In the genomic region with DNA sequence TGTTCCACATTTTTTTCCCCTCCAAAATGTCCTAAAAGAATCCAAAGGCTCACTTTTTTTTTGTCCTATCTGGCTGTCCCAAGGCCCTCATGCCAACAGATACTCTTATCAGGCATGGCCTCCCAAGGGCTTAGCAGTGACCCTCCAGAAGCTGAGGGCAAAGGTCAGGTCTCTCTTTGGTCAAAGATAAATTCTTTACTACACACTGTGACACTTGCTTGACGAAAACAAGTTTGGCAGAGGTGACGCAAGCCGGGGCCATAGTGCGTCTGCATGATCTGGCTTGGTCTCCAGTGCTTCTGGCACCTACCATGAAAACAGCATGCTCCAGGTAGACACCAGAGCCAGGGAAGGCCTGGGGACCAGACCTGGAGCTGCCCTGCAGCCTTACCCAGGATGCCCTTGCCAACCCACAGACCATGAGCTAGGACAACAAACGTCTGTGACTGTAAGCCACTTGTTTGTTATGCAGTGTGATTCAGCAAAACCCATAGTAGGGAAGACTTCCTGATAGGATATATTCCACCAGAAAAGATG, we compare ENCODE assay signal across 1 cellular context.
A peak's percentile ranks its signal among the peaks of the same experiment; 100 is the strongest.
TF ChIP-seq lines count a peak whose summit lies in the region.

No MANE protein-coding gene starts in this region.

TF ChIP-seq in HepG2, 621 proteins besides CTCF, POLR2A, EP300 and RAD21 (continued from another document and continues in another):
- TF ChIP-seq, protein P1, sequence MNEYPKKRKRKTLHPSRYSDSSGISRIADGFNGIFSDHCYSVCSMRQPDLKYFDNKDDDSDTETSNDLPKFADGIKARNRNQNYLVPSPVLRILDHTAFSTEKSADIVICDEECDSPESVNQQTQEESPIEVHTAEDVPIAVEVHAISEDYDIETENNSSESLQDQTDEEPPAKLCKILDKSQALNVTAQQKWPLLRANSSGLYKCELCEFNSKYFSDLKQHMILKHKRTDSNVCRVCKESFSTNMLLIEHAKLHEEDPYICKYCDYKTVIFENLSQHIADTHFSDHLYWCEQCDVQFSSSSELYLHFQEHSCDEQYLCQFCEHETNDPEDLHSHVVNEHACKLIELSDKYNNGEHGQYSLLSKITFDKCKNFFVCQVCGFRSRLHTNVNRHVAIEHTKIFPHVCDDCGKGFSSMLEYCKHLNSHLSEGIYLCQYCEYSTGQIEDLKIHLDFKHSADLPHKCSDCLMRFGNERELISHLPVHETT (CRISPR knock-in tag; conservative IDR thresholded peaks at IDR 0.05), result no peak
- TF ChIP-seq ZNF737 (CRISPR knock-in tag; IDR thresholded peaks at IDR 0.05; ENCODE audit: borderline replicate concordance) (0 out of 2 replicates have a peak, but pooled peaks have one; percentile 49), ATF7-NPFF (CRISPR knock-in tag; IDR thresholded peaks at IDR 0.05; ENCODE audit: low read depth) (no peak), PAX8 (CRISPR knock-in tag; IDR thresholded peaks at IDR 0.05; ENCODE audit: borderline replicate concordance) (no peak), ZNF768 (CRISPR knock-in tag; IDR thresholded peaks at IDR 0.05) (no peak), GATA4 (IDR thresholded peaks at IDR 0.05; ENCODE audit: borderline replicate concordance, low read depth) (no peak), ZNF782 (CRISPR knock-in tag; IDR thresholded peaks at IDR 0.05; ENCODE audit: borderline replicate concordance) (peak; percentile 65; the same call in 1 of the 2 replicates), ZNF780A (CRISPR knock-in tag; IDR thresholded peaks at IDR 0.05) (no peak), DNMT1 (CRISPR knock-in tag; IDR thresholded peaks at IDR 0.05) (no peak), TCF7 (IDR thresholded peaks at IDR 0.05; ENCODE audit: low read depth) (no peak), DPF2 (CRISPR knock-in tag; IDR thresholded peaks at IDR 0.05; ENCODE audit: borderline replicate concordance, low read depth) (0 out of 2 replicates have a peak, but pooled peaks have one; percentile 36), ZNF460 (CRISPR knock-in tag; IDR thresholded peaks at IDR 0.05; ENCODE audit: borderline replicate concordance) (no peak), ZNF652 (CRISPR knock-in tag; IDR thresholded peaks at IDR 0.05; ENCODE audit: borderline replicate concordance, low read depth) (no peak), ZNF138 (CRISPR knock-in tag; IDR thresholded peaks at IDR 0.05; ENCODE audit: low read depth) (no peak), THAP11 (CRISPR knock-in tag; IDR thresholded peaks at IDR 0.05) (0 out of 2 replicates have a peak, but pooled peaks have one; percentile 22), SMYD3 (CRISPR knock-in tag; IDR thresholded peaks at IDR 0.05) (no peak), ZMYM2 (CRISPR knock-in tag; IDR thresholded peaks at IDR 0.05) (0 out of 2 replicates have a peak, but pooled peaks have one; percentile 41), FOXK1 (CRISPR knock-in tag; IDR thresholded peaks at IDR 0.05; ENCODE audit: borderline replicate concordance, low read depth) (peak; percentile 32; the same call in 1 of the 2 replicates), NKX3-1 (CRISPR knock-in tag; IDR thresholded peaks at IDR 0.05) (no peak), ZNF543 (CRISPR knock-in tag; IDR thresholded peaks at IDR 0.05) (0 out of 2 replicates have a peak, but pooled peaks have one; percentile 64), PITX1 (CRISPR knock-in tag; IDR thresholded peaks at IDR 0.05) (peak; percentile 56; the same call in 1 of the 2 replicates), FOXA3 (CRISPR knock-in tag; IDR thresholded peaks at IDR 0.05) (peak; percentile 20; the same call in 1 of the 2 replicates), TRIM24 (CRISPR knock-in tag; IDR thresholded peaks at IDR 0.05) (no peak), ZNF337 (CRISPR knock-in tag; IDR thresholded peaks at IDR 0.05; ENCODE audit: borderline replicate concordance, low read depth) (no peak), ZNF709 (CRISPR knock-in tag; IDR thresholded peaks at IDR 0.05) (no peak), ZNF501 (CRISPR knock-in tag; IDR thresholded peaks at IDR 0.05) (no peak), SP2 (CRISPR knock-in tag; IDR thresholded peaks at IDR 0.05) (no peak), MTA1 (CRISPR knock-in tag; IDR thresholded peaks at IDR 0.05; ENCODE audit: borderline replicate concordance) (peak; percentile 64; the same call in 1 of the 2 replicates), SRSF9 (IDR thresholded peaks at IDR 0.05; ENCODE audit: borderline replicate concordance, insufficient read depth, low read depth, low read length, poor library complexity, severe bottlenecking) (no peak), FOXK2 (IDR thresholded peaks at IDR 0.05) (no peak), ETV6 (CRISPR knock-in tag; conservative IDR thresholded peaks at IDR 0.05) (no peak), TEAD3 (CRISPR knock-in tag; optimal IDR thresholded peaks at IDR 0.05; ENCODE audit: borderline replicate concordance) (peak; percentile 28), CENPX (CRISPR knock-in tag; IDR thresholded peaks at IDR 0.05) (no peak), SSRP1 (CRISPR knock-in tag; IDR thresholded peaks at IDR 0.05) (0 out of 2 replicates have a peak, but pooled peaks have one; percentile 30), MAF1 (CRISPR knock-in tag; IDR thresholded peaks at IDR 0.05; ENCODE audit: borderline replicate concordance) (no peak), ARHGAP35 (CRISPR knock-in tag; IDR thresholded peaks at IDR 0.05; ENCODE audit: borderline replicate concordance) (no peak)
- TF ChIP-seq, protein P2, sequence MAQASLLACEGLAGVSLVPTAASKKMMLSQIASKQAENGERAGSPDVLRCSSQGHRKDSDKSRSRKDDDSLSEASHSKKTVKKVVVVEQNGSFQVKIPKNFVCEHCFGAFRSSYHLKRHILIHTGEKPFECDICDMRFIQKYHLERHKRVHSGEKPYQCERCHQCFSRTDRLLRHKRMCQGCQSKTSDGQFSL (CRISPR knock-in tag; IDR thresholded peaks at IDR 0.05), result no peak
- TF ChIP-seq, protein P3, sequence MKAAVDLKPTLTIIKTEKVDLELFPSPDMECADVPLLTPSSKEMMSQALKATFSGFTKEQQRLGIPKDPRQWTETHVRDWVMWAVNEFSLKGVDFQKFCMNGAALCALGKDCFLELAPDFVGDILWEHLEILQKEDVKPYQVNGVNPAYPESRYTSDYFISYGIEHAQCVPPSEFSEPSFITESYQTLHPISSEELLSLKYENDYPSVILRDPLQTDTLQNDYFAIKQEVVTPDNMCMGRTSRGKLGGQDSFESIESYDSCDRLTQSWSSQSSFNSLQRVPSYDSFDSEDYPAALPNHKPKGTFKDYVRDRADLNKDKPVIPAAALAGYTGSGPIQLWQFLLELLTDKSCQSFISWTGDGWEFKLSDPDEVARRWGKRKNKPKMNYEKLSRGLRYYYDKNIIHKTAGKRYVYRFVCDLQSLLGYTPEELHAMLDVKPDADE (CRISPR knock-in tag; IDR thresholded peaks at IDR 0.05), result no peak
- TF ChIP-seq, protein P4, sequence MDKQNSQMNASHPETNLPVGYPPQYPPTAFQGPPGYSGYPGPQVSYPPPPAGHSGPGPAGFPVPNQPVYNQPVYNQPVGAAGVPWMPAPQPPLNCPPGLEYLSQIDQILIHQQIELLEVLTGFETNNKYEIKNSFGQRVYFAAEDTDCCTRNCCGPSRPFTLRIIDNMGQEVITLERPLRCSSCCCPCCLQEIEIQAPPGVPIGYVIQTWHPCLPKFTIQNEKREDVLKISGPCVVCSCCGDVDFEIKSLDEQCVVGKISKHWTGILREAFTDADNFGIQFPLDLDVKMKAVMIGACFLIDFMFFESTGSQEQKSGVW (CRISPR knock-in tag; IDR thresholded peaks at IDR 0.05; ENCODE audit: borderline replicate concordance), result no peak
- TF ChIP-seq, protein P5, sequence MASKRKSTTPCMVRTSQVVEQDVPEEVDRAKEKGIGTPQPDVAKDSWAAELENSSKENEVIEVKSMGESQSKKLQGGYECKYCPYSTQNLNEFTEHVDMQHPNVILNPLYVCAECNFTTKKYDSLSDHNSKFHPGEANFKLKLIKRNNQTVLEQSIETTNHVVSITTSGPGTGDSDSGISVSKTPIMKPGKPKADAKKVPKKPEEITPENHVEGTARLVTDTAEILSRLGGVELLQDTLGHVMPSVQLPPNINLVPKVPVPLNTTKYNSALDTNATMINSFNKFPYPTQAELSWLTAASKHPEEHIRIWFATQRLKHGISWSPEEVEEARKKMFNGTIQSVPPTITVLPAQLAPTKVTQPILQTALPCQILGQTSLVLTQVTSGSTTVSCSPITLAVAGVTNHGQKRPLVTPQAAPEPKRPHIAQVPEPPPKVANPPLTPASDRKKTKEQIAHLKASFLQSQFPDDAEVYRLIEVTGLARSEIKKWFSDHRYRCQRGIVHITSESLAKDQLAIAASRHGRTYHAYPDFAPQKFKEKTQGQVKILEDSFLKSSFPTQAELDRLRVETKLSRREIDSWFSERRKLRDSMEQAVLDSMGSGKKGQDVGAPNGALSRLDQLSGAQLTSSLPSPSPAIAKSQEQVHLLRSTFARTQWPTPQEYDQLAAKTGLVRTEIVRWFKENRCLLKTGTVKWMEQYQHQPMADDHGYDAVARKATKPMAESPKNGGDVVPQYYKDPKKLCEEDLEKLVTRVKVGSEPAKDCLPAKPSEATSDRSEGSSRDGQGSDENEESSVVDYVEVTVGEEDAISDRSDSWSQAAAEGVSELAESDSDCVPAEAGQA (IDR thresholded peaks at IDR 0.05; ENCODE audit: low read depth), result peak; percentile 62; the same call in 1 of the 2 replicates
- TF ChIP-seq, protein P5 (CRISPR knock-in tag; IDR thresholded peaks at IDR 0.05; ENCODE audit: borderline replicate concordance), result no peak
- TF ChIP-seq, protein P6, sequence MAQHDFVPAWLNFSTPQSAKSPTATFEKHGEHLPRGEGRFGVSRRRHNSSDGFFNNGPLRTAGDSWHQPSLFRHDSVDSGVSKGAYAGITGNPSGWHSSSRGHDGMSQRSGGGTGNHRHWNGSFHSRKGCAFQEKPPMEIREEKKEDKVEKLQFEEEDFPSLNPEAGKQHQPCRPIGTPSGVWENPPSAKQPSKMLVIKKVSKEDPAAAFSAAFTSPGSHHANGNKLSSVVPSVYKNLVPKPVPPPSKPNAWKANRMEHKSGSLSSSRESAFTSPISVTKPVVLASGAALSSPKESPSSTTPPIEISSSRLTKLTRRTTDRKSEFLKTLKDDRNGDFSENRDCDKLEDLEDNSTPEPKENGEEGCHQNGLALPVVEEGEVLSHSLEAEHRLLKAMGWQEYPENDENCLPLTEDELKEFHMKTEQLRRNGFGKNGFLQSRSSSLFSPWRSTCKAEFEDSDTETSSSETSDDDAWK (CRISPR knock-in tag; IDR thresholded peaks at IDR 0.05), result no peak
- TF ChIP-seq, protein P7, sequence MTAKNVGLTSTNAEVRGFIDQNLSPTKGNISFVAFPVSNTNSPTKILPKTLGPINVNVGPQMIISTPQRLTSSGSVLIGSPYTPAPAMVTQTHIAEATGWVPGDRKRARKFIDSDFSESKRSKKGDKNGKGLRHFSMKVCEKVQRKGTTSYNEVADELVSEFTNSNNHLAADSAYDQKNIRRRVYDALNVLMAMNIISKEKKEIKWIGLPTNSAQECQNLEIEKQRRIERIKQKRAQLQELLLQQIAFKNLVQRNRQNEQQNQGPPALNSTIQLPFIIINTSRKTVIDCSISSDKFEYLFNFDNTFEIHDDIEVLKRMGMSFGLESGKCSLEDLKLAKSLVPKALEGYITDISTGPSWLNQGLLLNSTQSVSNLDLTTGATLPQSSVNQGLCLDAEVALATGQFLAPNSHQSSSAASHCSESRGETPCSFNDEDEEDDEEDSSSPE (CRISPR knock-in tag; IDR thresholded peaks at IDR 0.05), result 0 out of 2 replicates have a peak, but pooled peaks have one; percentile 14
- TF ChIP-seq, protein P8, sequence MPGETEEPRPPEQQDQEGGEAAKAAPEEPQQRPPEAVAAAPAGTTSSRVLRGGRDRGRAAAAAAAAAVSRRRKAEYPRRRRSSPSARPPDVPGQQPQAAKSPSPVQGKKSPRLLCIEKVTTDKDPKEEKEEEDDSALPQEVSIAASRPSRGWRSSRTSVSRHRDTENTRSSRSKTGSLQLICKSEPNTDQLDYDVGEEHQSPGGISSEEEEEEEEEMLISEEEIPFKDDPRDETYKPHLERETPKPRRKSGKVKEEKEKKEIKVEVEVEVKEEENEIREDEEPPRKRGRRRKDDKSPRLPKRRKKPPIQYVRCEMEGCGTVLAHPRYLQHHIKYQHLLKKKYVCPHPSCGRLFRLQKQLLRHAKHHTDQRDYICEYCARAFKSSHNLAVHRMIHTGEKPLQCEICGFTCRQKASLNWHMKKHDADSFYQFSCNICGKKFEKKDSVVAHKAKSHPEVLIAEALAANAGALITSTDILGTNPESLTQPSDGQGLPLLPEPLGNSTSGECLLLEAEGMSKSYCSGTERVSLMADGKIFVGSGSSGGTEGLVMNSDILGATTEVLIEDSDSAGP (CRISPR knock-in tag; IDR thresholded peaks at IDR 0.05; ENCODE audit: borderline replicate concordance), result no peak
- TF ChIP-seq, protein P9, sequence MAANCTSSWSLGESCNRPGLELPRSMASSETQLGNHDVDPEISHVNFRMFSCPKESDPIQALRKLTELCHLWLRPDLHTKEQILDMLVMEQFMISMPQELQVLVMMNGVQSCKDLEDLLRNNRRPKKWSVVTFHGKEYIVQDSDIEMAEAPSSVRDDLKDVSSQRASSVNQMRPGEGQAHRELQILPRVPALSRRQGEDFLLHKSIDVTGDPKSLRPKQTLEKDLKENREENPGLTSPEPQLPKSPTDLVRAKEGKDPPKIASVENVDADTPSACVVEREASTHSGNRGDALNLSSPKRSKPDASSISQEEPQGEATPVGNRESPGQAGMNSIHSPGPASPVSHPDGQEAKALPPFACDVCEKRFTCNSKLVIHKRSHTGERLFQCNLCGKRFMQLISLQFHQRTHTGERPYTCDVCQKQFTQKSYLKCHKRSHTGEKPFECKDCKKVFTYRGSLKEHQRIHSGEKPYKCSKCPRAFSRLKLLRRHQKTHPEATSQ (CRISPR knock-in tag; IDR thresholded peaks at IDR 0.05; ENCODE audit: borderline replicate concordance), result no peak
